In the genomic region with DNA sequence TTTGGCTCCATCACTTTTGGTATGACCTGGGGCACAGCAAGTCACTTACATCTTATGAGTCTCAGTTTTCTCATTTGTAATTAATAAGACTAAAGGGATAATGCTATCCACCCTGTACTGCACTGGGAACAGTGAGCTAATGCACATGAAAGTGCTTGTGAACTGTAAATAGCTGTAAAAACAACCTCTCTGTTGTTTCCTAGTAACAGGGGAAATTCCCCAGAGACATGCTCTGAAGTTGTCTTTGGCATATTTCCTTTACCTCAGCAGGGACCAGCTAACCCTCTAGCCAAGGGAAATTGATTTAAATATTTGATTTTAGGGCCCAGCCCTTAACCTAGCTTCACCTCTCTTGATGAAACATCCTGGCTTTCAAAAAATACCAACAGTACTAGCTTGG, we compare ENCODE assay signal across 9 cellular contexts. TPM values are rescaled to one million over a fixed set of nuclear protein-coding genes. Genes with fewer than 3 reads are reported as not detected.
DNase-seq lines count a peak whose midpoint lies in the region; ATAC-seq, FAIRE-seq and TF ChIP-seq lines count a peak whose summit lies in the region.
"Had no signal": no experiment of that assay in that cellular context is flagged by ENCODE, and none has a peak within 500 bp of the region (broad histone marks: within the 10 kb centered on the region; RNA-seq: fewer than 3 reads in every experiment).

No MANE protein-coding gene starts in this region.

- H3K9me3 ChIP-seq in effector memory CD4-positive, alpha-beta T cell (ENCODE audit: control insufficient read depth, low read length): no peaks in the 10 kb centered on the region

- TF ChIP-seq CTCF in coronary artery (IDR thresholded peaks at IDR 0.05): no peak

- ATAC-seq in GM19395 (IDR thresholded peaks at IDR 0.05; ENCODE audit: unreplicated experiment) (peak; percentile 65), HG03342 (IDR thresholded peaks at IDR 0.05; ENCODE audit: unreplicated experiment) (peak; percentile 82)

- DNase-seq in GM12892 (ENCODE audit: insufficient read length): no peak
- peak in 1 of 3 donors; percentile 0 for DNase-seq in effector memory CD4-positive, alpha-beta T cell
- DNase-seq in T-helper 9 cell: no peak
- DNase-seq in NK-92 (lab: John Stamatoyannopoulos, UW; ENCODE audit: unreplicated experiment): no peak
- DNase-seq in coronary artery (ENCODE audit: low spot score): no peak
- DNase-seq in NCI-H1694 (lab: John Stamatoyannopoulos, UW): no peak
- DNase-seq: stimulated activated CD4-positive, alpha-beta T cell treated with anti-CD3 and anti-CD28 coated beads, Interleukin-15, amount 100 ng/mL, for 24 hours had no signal

- H3K27me3 ChIP-seq in effector memory CD4-positive, alpha-beta T cell (replicated peaks; ENCODE audit: control insufficient read depth, insufficient read depth, low read length, poor library complexity, severe bottlenecking): no peaks in the 10 kb centered on the region

- peak; percentile 36 for FAIRE-seq in GM12892 (lab: Jason Lieb, UNC)

- H3K36me3 ChIP-seq in effector memory CD4-positive, alpha-beta T cell (ENCODE audit: control insufficient read depth, insufficient read depth, low read length): no peaks in the 10 kb centered on the region

- TF ChIP-seq POLR2A in GM12892 (IDR thresholded peaks at IDR 0.05; ENCODE audit: low read depth, low read length): no peak

- peaks cover 6% of the 10 kb centered on the region for H3K4me1 ChIP-seq in effector memory CD4-positive, alpha-beta T cell (ENCODE audit: control insufficient read depth, insufficient read depth, low read length, poor library complexity, severe bottlenecking)

- no peak overlapping the region for H3K4me3 ChIP-seq in effector memory CD4-positive, alpha-beta T cell (ENCODE audit: insufficient read depth, low read depth, low read length, poor library complexity, severe bottlenecking)
- H3K4me3 ChIP-seq in coronary artery: no peak overlapping the region

- H3K27ac ChIP-seq in effector memory CD4-positive, alpha-beta T cell (ENCODE audit: insufficient read depth, low read length, poor library complexity, severe bottlenecking): peak overlapping the region; percentile 69
- no peak overlapping the region for H3K27ac ChIP-seq in coronary artery

RNA-seq across cellular contexts. Expression of a gene that starts 6.1 kb away (rescaled TPM):
- 13.1 TPM for polyA plus RNA-seq in GM12892 (2012; ENCODE audit: missing spikeins)
